8 cellular contexts compared by ENCODE assay signal in genomic region chr2:96359310-96359709, GRCh38. TPM values are rescaled to one million over a fixed set of nuclear protein-coding genes. Genes with fewer than 3 reads are reported as not detected.
DNase-seq lines count a peak whose midpoint lies in the region; ATAC-seq, FAIRE-seq and TF ChIP-seq lines count a peak whose summit lies in the region.

No MANE protein-coding gene starts in this region.

- no peak overlapping the region for H3K27ac ChIP-seq in OCI-LY3 (ENCODE audit: low read length)

- peak; percentile 35 for TF ChIP-seq CTCF in GM10266 (IDR thresholded peaks at IDR 0.05; ENCODE audit: control insufficient read depth, insufficient read depth, low read depth, missing control alignments)
- peak; percentile 29 for TF ChIP-seq CTCF in OCI-LY3 (IDR thresholded peaks at IDR 0.05; ENCODE audit: low read depth, low read length)

- H3K9me3 ChIP-seq in OCI-LY3 (ENCODE audit: insufficient read depth, low read length), result no peaks in the 10 kb centered on the region

- POLR2A ChIA-PET in activated naive CD8-positive, alpha-beta T cell treated with anti-CD3 and anti-CD28 coated beads, Interleukin-2, amount 10 ng/mL, durations not matched to agents 7 days and 5 days (lab: Charles Lee), result no interaction called here

- no peak overlapping the region for H2AFZ ChIP-seq in OCI-LY3 (ENCODE audit: low read depth, low read length)

- H3K9me3 Mint-ChIP-seq in activated naive CD8-positive, alpha-beta T cell treated with anti-CD3 and anti-CD28 coated beads, Interleukin-2, amount 10 ng/mL, durations not matched to agents 7 days and 5 days, result no peaks in the 10 kb centered on the region

- H3K4me1 ChIP-seq in OCI-LY3 (ENCODE audit: low read length), result no peaks in the 10 kb centered on the region

- no peak for FAIRE-seq in GM12891 (lab: Jason Lieb, UNC)

- no peak overlapping the region for H3K4me3 ChIP-seq in OCI-LY3 (ENCODE audit: low read length)

- TF ChIP-seq POLR2A in GM12891 (IDR thresholded peaks at IDR 0.05; ENCODE audit: low read depth, low read length), result no peak

- no peaks in the 10 kb centered on the region for H3K27me3 ChIP-seq in OCI-LY3 (ENCODE audit: low read depth, low read length)

- H3K9ac ChIP-seq in OCI-LY3 (ENCODE audit: low read length), result no peak overlapping the region

- H3K4me3 Mint-ChIP-seq in activated naive CD8-positive, alpha-beta T cell treated with anti-CD3 and anti-CD28 coated beads, Interleukin-2, amount 10 ng/mL, durations not matched to agents 7 days and 5 days, result no peak overlapping the region

- peaks cover 1% of the 10 kb centered on the region for H3K4me1 Mint-ChIP-seq in activated naive CD8-positive, alpha-beta T cell treated with anti-CD3 and anti-CD28 coated beads, Interleukin-2, amount 10 ng/mL, durations not matched to agents 7 days and 5 days

- H4K20me1 ChIP-seq in OCI-LY3 (ENCODE audit: insufficient read depth, low read length), result no peaks in the 10 kb centered on the region

- H3K79me2 ChIP-seq in OCI-LY3 (ENCODE audit: low read length), result no peaks in the 10 kb centered on the region

- no peak overlapping the region for H3K4me2 ChIP-seq in OCI-LY3 (ENCODE audit: low read length)

- H3K36me3 Mint-ChIP-seq in activated naive CD8-positive, alpha-beta T cell treated with anti-CD3 and anti-CD28 coated beads, Interleukin-2, amount 10 ng/mL, durations not matched to agents 7 days and 5 days, result peaks cover 36% of the 10 kb centered on the region

- peaks cover 73% of the 10 kb centered on the region for H3K36me3 ChIP-seq in OCI-LY3 (replicated peaks; ENCODE audit: low read depth, low read length)

- no peak for DNase-seq in GM10266 (ENCODE audit: extremely low spot score)
- no peak for DNase-seq in activated naive CD8-positive, alpha-beta T cell treated with anti-CD3 and anti-CD28 coated beads, Interleukin-2, amount 10 ng/mL, durations not matched to agents 7 days and 5 days
- DNase-seq in myocyte (ENCODE audit: low read depth), result peak; percentile 30
- DNase-seq in GM12891 (ENCODE audit: insufficient read length, low spot score), result no peak
- DNase-seq in SIG-M5 (lab: John Stamatoyannopoulos, UW), result no peak

- H3K27ac Mint-ChIP-seq in activated naive CD8-positive, alpha-beta T cell treated with anti-CD3 and anti-CD28 coated beads, Interleukin-2, amount 10 ng/mL, durations not matched to agents 7 days and 5 days, result peak overlapping the region; percentile 62

- no peaks in the 10 kb centered on the region for H3K27me3 Mint-ChIP-seq in activated naive CD8-positive, alpha-beta T cell treated with anti-CD3 and anti-CD28 coated beads, Interleukin-2, amount 10 ng/mL, durations not matched to agents 7 days and 5 days

- ATAC-seq in activated naive CD8-positive, alpha-beta T cell treated with anti-CD3 and anti-CD28 coated beads, Interleukin-2, amount 10 ng/mL, durations not matched to agents 7 days and 5 days (ENCODE audit: low read depth), result peak; percentile 45
- ATAC-seq in HG03354 (IDR thresholded peaks at IDR 0.05; ENCODE audit: poor library complexity, severe bottlenecking, unreplicated experiment) (no peak), HG02938 (IDR thresholded peaks at IDR 0.05; ENCODE audit: unreplicated experiment) (no peak)

TF ChIP-seq in GM12891, 5 proteins besides CTCF, POLR2A, EP300 and RAD21:
- TF ChIP-seq POLR2AphosphoS5 (IDR thresholded peaks at IDR 0.05; ENCODE audit: low read depth, low read length) (no peak), POU2F2 (IDR thresholded peaks at IDR 0.05; ENCODE audit: low read depth, low read length) (no peak), SPI1 (IDR thresholded peaks at IDR 0.05; ENCODE audit: low read depth, low read length) (no peak), TAF1 (IDR thresholded peaks at IDR 0.05; ENCODE audit: low read depth, low read length) (no peak)
TF ChIP-seq in GM12891: peak in this region for 0.

RNA-seq across cellular contexts. Expression of gene NCAPH, which starts 23.7 kb away (rescaled TPM):
- 10 to 100 TPM; 60.3 to 64.8 TPM for total RNA-seq in activated naive CD8-positive, alpha-beta T cell treated with anti-CD3 and anti-CD28 coated beads, Interleukin-2, amount 10 ng/mL, durations not matched to agents 7 days and 5 days
- 0.59 TPM in 1 of 2 replicates, not detected in the other for total RNA-seq in myocyte
- polyA plus RNA-seq in myocyte (2012), result 0.32 TPM
- polyA plus RNA-seq in GM12891 (2012; ENCODE audit: low read depth, missing spikeins), result 24.9 TPM

RNA-seq across cellular contexts. Expression of gene ITPRIPL1, which starts 34.2 kb away (rescaled TPM):
- total RNA-seq in activated naive CD8-positive, alpha-beta T cell treated with anti-CD3 and anti-CD28 coated beads, Interleukin-2, amount 10 ng/mL, durations not matched to agents 7 days and 5 days, result 10 to 100 TPM; 32.8 to 35.9 TPM
- 0.29 TPM in 1 of 2 replicates, not detected in the other for total RNA-seq in myocyte
- not detected for polyA plus RNA-seq in myocyte (2012)
- 8.2 TPM for polyA plus RNA-seq in GM12891 (2012; ENCODE audit: low read depth, missing spikeins)

RNA-seq across cellular contexts. Expression of gene SNRNP200, which starts 54.0 kb away (rescaled TPM):
- 100 to 1,000 TPM; 194 to 201 TPM for total RNA-seq in activated naive CD8-positive, alpha-beta T cell treated with anti-CD3 and anti-CD28 coated beads, Interleukin-2, amount 10 ng/mL, durations not matched to agents 7 days and 5 days
- total RNA-seq in myocyte, result 37.6 and 38.0 TPM in 2 replicates
- 88.1 TPM for polyA plus RNA-seq in myocyte (2012)
- polyA plus RNA-seq in GM12891 (2012; ENCODE audit: low read depth, missing spikeins), result 92.6 TPM

Comparison
In these comparisons a context has a peak if more than half of its experiments do, and no peak if none do; other contexts are left out.
1. RNA of gene NCAPH, which starts 23.7 kb away (total RNA-seq): 60.3 to 64.8 TPM in activated naive CD8-positive, alpha-beta T cell treated with anti-CD3 and anti-CD28 coated beads, Interleukin-2, amount 10 ng/mL, durations not matched to agents 7 days and 5 days; 0.59 TPM in myocyte; every median in the first group is over 10 times any median in the second.
2. RNA of gene ITPRIPL1, which starts 34.2 kb away (total RNA-seq): 32.8 to 35.9 TPM in activated naive CD8-positive, alpha-beta T cell treated with anti-CD3 and anti-CD28 coated beads, Interleukin-2, amount 10 ng/mL, durations not matched to agents 7 days and 5 days; 0.29 TPM in myocyte; every median in the first group is over 10 times any median in the second.